Comparison of ENCODE assay signal across 21 cellular contexts in the genomic region with DNA sequence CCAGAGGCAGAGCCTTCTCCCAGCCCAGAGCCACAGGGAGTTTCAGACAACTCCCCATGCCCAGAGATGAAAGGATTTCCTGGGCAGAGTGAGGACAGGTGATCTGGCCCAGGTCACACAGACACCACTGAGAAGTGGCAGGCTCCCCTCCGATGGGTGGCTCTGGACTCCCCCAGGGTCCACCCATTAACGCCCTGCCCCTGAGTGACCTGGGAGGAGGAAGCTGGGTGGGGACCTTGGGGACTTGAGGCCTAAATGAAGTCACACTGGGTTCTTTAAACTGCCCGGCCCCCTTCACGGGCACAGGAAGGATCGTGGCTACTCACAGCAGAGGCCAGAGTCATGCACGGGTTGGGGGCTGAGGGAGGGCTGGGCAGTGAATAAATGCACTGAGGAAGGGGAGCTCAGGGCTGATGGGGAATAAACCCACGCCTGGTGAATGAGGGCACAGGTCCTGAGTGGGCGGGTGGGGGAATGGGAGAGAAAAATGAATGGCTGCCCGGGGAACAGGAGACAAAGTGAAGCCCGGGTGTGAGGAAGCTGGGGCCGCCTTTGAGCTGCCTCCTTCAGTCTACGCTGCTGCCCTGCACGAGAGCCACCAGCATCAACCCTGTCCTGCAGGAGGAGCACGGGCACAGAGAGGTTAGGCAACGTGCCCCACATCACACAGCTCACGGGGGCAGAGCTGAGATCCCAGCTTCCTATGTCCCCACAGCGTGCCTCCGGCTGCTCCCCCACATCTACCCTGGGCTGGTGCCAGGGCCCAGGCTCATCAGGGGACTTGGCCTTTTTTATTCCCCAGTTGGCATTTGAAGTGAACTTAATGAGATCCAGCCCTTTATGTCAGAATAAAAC.
"Had no signal": no experiment of that assay in that cellular context is flagged by ENCODE, and none has a peak within 500 bp of the region (broad histone marks: within the 10 kb centered on the region; RNA-seq: fewer than 3 reads in every experiment).

No MANE protein-coding gene starts in this region.

- H3K4me1 ChIP-seq: heart left ventricle, suprapubic skin had no signal

- H3K9ac ChIP-seq: SK-N-SH had no signal

- H3K27ac ChIP-seq: epithelial cell of prostate, heart left ventricle, suprapubic skin had no signal

- H3K9me3 ChIP-seq: SK-N-SH, suprapubic skin had no signal

- H3K9me3 Mint-ChIP-seq: activated T-cell treated with anti-CD3 and anti-CD28 coated beads, Interleukin-2, amount 50 U/mL, for 72 hours; T-cell; type B pancreatic cell had no signal

- H3K36me3 Mint-ChIP-seq: activated naive CD8-positive, alpha-beta T cell; naive B cell; T-cell; type B pancreatic cell had no signal

- H3K27ac Mint-ChIP-seq: activated naive CD8-positive, alpha-beta T cell; activated T-cell treated with anti-CD3 and anti-CD28 coated beads, Interleukin-2, amount 50 U/mL, for 72 hours; type B pancreatic cell had no signal

- H3K4me3 ChIP-seq: heart left ventricle, suprapubic skin had no signal

- H3K4me3 Mint-ChIP-seq: activated naive CD8-positive, alpha-beta T cell; activated T-cell treated with anti-CD3 and anti-CD28 coated beads, Interleukin-2, amount 50 U/mL, for 72 hours; naive B cell; T-cell; type B pancreatic cell had no signal

- H3K36me3 ChIP-seq: heart left ventricle, suprapubic skin had no signal

- ATAC-seq: activated T-cell treated with anti-CD3 and anti-CD28 coated beads, Interleukin-2, amount 50 U/mL, for 72 hours; heart left ventricle; stimulated activated naive CD8-positive, alpha-beta T cell treated with anti-CD3 and anti-CD28 coated beads, Interleukin-15, Interleukin-2, amounts not matched to agents 100 U/mL and 50 U/mL, for 24 hours; T-cell had no signal

- H3K4me1 Mint-ChIP-seq: naive B cell, T-cell had no signal

- DNase-seq: activated CD4-positive, alpha-beta T cell treated with anti-CD3 and anti-CD28 coated beads, Interleukin-2, amount 50 U/mL, for 48 hours; activated CD4-positive, CD25-positive, alpha-beta regulatory T cell treated with anti-CD3 and anti-CD28 coated beads, Interleukin-2, amount 50 U/mL, for 72 hours; activated gamma-delta T cell; activated T-cell treated with anti-CD3 and anti-CD28 coated beads, Interleukin-2, amount 50 U/mL, for 72 hours; amniotic stem cell; central memory CD4-positive, alpha-beta T cell; cortex of kidney; effector memory CD4-positive, alpha-beta T cell; foreskin melanocyte; heart left ventricle; naive B cell; retina; SK-N-SH; stimulated activated CD4-positive, alpha-beta T cell treated with anti-CD3 and anti-CD28 coated beads, Interleukin-4, amount 100 ng/mL, for 24 hours; stimulated activated naive CD8-positive, alpha-beta T cell treated with anti-CD3 and anti-CD28 coated beads, Interleukin-15, Interleukin-2, amounts not matched to agents 100 U/mL and 50 U/mL, for 24 hours; T-cell; T-helper 9 cell had no signal
